In genomic region chr16:54957403-54957802, GRCh38 we compare ENCODE assay signal across 9 cellular contexts. TPM values are rescaled to one million over a fixed set of nuclear protein-coding genes. Genes with fewer than 3 reads are reported as not detected.
DNase-seq lines count a peak whose midpoint lies in the region; ATAC-seq and TF ChIP-seq lines count a peak whose summit lies in the region.
"Had no signal": no experiment of that assay in that cellular context is flagged by ENCODE, and none has a peak within 500 bp of the region (broad histone marks: within the 10 kb centered on the region; RNA-seq: fewer than 3 reads in every experiment).

No MANE protein-coding gene starts in this region.

- no peak for TF ChIP-seq POLR2A in Peyer's patch (IDR thresholded peaks at IDR 0.05)

- H4K20me1 ChIP-seq in GM23248 (ENCODE audit: insufficient read depth), result no peaks in the 10 kb centered on the region

- no peaks in the 10 kb centered on the region for H3K9me2 ChIP-seq in GM23248 (ENCODE audit: insufficient read depth)

- no peak overlapping the region for H3K27ac Mint-ChIP-seq in glutamatergic neuron (ENCODE audit: unreplicated experiment)
- H3K27ac Mint-ChIP-seq: stimulated activated naive CD8-positive, alpha-beta T cell treated with anti-CD3 and anti-CD28 coated beads, Interleukin-15, Interleukin-2, amounts not matched to agents 100 ng/mL and 50 ng/mL, for 24 hours had no signal

- peaks cover 4% of the 10 kb centered on the region for H3K9me3 Mint-ChIP-seq in glutamatergic neuron (ENCODE audit: unreplicated experiment)

- TF ChIP-seq CTCF in Peyer's patch (IDR thresholded peaks at IDR 0.05) (peak in 4 of 6 experiments; percentile 28 to 46 (median 39)), glutamatergic neuron (IDR thresholded peaks at IDR 0.05; ENCODE audit: partially characterized antibody, unreplicated experiment) (peak; percentile 55)

- ATAC-seq in GM19035 (IDR thresholded peaks at IDR 0.05; ENCODE audit: unreplicated experiment), result no peak
- ATAC-seq in HG03439 (IDR thresholded peaks at IDR 0.05; ENCODE audit: unreplicated experiment), result no peak

- no peaks in the 10 kb centered on the region for H3K79me2 ChIP-seq in GM23248 (ENCODE audit: insufficient read depth)

- H3K9ac ChIP-seq in GM23248, result no peak overlapping the region

- H3K27me3 ChIP-seq in GM23248 (replicated peaks; ENCODE audit: insufficient read depth), result no peaks in the 10 kb centered on the region
- no peaks in the 10 kb centered on the region for H3K27me3 ChIP-seq in Peyer's patch

- in situ Hi-C loops in GM23248 (cut with MboI), result no loop called here

- H3K27ac ChIP-seq in GM23248, result no peak overlapping the region
- H3K27ac ChIP-seq in Peyer's patch, result no peak overlapping the region

- no peaks in the 10 kb centered on the region for H3K36me3 Mint-ChIP-seq in glutamatergic neuron (ENCODE audit: unreplicated experiment)

- H3K9me3 ChIP-seq in GM23248 (ENCODE audit: low read depth), result no peaks in the 10 kb centered on the region
- H3K9me3 ChIP-seq in Peyer's patch, result no peaks in the 10 kb centered on the region

- peaks cover 6% of the 10 kb centered on the region for H3K27me3 Mint-ChIP-seq in glutamatergic neuron (ENCODE audit: unreplicated experiment)

- peak; percentile 40 for DNase-seq in CMK (ENCODE audit: low read depth)
- peak; percentile 35 for DNase-seq in GM23248
- DNase-seq in Peyer's patch, result no peak
- DNase-seq in glutamatergic neuron, result no peak
- no peak for DNase-seq in NCI-H1048 (lab: John Stamatoyannopoulos, UW)
- DNase-seq in stimulated activated CD4-positive, alpha-beta T cell treated with anti-CD3 and anti-CD28 coated beads, Interleukin-4, amount 100 ng/mL, for 1 hour, result no peak

- H3K4me2 ChIP-seq in GM23248 (ENCODE audit: unreplicated experiment), result no peak overlapping the region

- H3K4me1 ChIP-seq in GM23248 (ENCODE audit: insufficient read depth), result no peaks in the 10 kb centered on the region
- H3K4me1 ChIP-seq in Peyer's patch, result no peaks in the 10 kb centered on the region

- H3K4me3 ChIP-seq in GM23248, result no peak overlapping the region
- H3K4me3 ChIP-seq in Peyer's patch, result no peak overlapping the region

- no peaks in the 10 kb centered on the region for H3F3A ChIP-seq in GM23248 (ENCODE audit: insufficient read depth)

- no peak overlapping the region for H2AFZ ChIP-seq in GM23248

- no peaks in the 10 kb centered on the region for H3K36me3 ChIP-seq in GM23248 (ENCODE audit: low read depth)
- no peaks in the 10 kb centered on the region for H3K36me3 ChIP-seq in Peyer's patch

- no peak overlapping the region for H3K4me3 Mint-ChIP-seq in glutamatergic neuron (ENCODE audit: unreplicated experiment)
- H3K4me3 Mint-ChIP-seq: stimulated activated naive CD8-positive, alpha-beta T cell treated with anti-CD3 and anti-CD28 coated beads, Interleukin-15, Interleukin-2, amounts not matched to agents 100 ng/mL and 50 ng/mL, for 24 hours had no signal

- no peaks in the 10 kb centered on the region for H3K4me1 Mint-ChIP-seq in glutamatergic neuron (ENCODE audit: low read depth, unreplicated experiment)

RNA-seq across cellular contexts. Expression of gene IRX5, which starts 26.7 kb away (rescaled TPM):
- total RNA-seq in GM23248 (2014; rRNA removed; shearing (Covaris generic)), result 13.9 and 20.6 TPM in 2 replicates
- polyA plus RNA-seq in GM23248 (2016; fragmentation: Nextera tagmentation; extraction: Ambion mirVana), result 2.9 and 3.6 TPM in 2 replicates
- total RNA-seq in Peyer's patch, result not detected
- total RNA-seq in glutamatergic neuron (ENCODE audit: unreplicated experiment), result 4.7 TPM

Comparison
In these comparisons a context has a peak if more than half of its experiments do, and no peak if none do; other contexts are left out.
1. DNase-seq: peak in CMK (single experiment) and GM23248 (single experiment); none in Peyer's patch (0 of 3), glutamatergic neuron (single experiment), NCI-H1048 (single experiment) and stimulated activated CD4-positive, alpha-beta T cell treated with anti-CD3 and anti-CD28 coated beads, Interleukin-4, amount 100 ng/mL, for 1 hour (single experiment).